In the genomic region with DNA sequence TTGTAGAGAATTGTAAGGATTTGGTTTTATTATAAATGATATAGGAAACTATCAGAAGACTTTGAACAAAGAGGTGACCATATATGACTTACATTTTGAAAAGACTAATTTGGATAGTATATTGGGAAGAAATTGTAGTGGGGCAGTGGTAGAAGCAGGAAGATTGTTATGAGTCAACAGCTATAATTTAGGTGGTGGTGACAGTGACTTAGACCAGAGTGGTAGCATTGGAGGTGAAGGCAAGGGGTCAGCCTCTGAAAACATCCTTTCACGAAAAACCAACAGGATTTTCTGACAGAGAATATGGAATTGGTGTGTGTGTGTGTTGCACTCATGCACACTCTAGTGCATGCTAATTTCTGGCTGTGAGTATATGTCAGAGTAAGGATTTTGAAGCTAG, we compare ENCODE assay signal across 2 cellular contexts.
TF ChIP-seq lines count a peak whose summit lies in the region.

No MANE protein-coding gene starts in this region.

TF ChIP-seq in K562, 482 proteins besides CTCF, POLR2A, EP300 and RAD21 (continues in another document):
- peak; percentile 76 for TF ChIP-seq FOSL1 (tag; conservative IDR thresholded peaks at IDR 0.05)
- peak in 1 of 2 experiments; percentile 13 for TF ChIP-seq NCOA2 (IDR thresholded peaks at IDR 0.05; ENCODE audit: partially characterized antibody in 2 of 2)
- no peak for TF ChIP-seq NFXL1 (CRISPR knock-in tag; IDR thresholded peaks at IDR 0.05)
- TF ChIP-seq KLF6 (CRISPR knock-in tag; IDR thresholded peaks at IDR 0.05; ENCODE audit: borderline replicate concordance) = no peak
- no peak for TF ChIP-seq HINFP (tag; conservative IDR thresholded peaks at IDR 0.05; ENCODE audit: low read depth)
- no peak for TF ChIP-seq NR2C1 (IDR thresholded peaks at IDR 0.05)
- TF ChIP-seq NR2C1 (tag; IDR thresholded peaks at IDR 0.05) = 0 out of 2 replicates have a peak, but pooled peaks have one; percentile 40
- peak; percentile 56; the same call in 1 of the 2 replicates for TF ChIP-seq DPF2 (IDR thresholded peaks at IDR 0.05)
- TF ChIP-seq ARID1B (IDR thresholded peaks at IDR 0.05) = peak; percentile 66
- no peak for TF ChIP-seq RBM34 (IDR thresholded peaks at IDR 0.05; ENCODE audit: borderline replicate concordance, insufficient read depth, low read length)
- TF ChIP-seq HMBOX1 (IDR thresholded peaks at IDR 0.05) = peak; percentile 61
- TF ChIP-seq ELF2 (CRISPR knock-in tag; IDR thresholded peaks at IDR 0.05) = no peak
- TF ChIP-seq GTF2B (IDR thresholded peaks at IDR 0.05; ENCODE audit: extremely low read depth, insufficient read length) = no peak
- TF ChIP-seq, protein P1, sequence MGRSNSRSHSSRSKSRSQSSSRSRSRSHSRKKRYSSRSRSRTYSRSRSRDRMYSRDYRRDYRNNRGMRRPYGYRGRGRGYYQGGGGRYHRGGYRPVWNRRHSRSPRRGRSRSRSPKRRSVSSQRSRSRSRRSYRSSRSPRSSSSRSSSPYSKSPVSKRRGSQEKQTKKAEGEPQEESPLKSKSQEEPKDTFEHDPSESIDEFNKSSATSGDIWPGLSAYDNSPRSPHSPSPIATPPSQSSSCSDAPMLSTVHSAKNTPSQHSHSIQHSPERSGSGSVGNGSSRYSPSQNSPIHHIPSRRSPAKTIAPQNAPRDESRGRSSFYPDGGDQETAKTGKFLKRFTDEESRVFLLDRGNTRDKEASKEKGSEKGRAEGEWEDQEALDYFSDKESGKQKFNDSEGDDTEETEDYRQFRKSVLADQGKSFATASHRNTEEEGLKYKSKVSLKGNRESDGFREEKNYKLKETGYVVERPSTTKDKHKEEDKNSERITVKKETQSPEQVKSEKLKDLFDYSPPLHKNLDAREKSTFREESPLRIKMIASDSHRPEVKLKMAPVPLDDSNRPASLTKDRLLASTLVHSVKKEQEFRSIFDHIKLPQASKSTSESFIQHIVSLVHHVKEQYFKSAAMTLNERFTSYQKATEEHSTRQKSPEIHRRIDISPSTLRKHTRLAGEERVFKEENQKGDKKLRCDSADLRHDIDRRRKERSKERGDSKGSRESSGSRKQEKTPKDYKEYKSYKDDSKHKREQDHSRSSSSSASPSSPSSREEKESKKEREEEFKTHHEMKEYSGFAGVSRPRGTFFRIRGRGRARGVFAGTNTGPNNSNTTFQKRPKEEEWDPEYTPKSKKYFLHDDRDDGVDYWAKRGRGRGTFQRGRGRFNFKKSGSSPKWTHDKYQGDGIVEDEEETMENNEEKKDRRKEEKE (IDR thresholded peaks at IDR 0.05; ENCODE audit: borderline replicate concordance in 1 of 2, control insufficient read depth in 1 of 2, low read depth in 2 of 2, low read length in 1 of 2) = no peak
- TF ChIP-seq, protein P2, sequence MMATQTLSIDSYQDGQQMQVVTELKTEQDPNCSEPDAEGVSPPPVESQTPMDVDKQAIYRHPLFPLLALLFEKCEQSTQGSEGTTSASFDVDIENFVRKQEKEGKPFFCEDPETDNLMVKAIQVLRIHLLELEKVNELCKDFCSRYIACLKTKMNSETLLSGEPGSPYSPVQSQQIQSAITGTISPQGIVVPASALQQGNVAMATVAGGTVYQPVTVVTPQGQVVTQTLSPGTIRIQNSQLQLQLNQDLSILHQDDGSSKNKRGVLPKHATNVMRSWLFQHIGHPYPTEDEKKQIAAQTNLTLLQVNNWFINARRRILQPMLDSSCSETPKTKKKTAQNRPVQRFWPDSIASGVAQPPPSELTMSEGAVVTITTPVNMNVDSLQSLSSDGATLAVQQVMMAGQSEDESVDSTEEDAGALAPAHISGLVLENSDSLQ (IDR thresholded peaks at IDR 0.05) = peak; percentile 81
- TF ChIP-seq ZHX1 (conservative IDR thresholded peaks at IDR 0.05; ENCODE audit: low read length) = no peak
- no peak for TF ChIP-seq CREB1 (IDR thresholded peaks at IDR 0.05)
- TF ChIP-seq CREB1 (CRISPR knock-in tag; IDR thresholded peaks at IDR 0.05) = no peak

TF ChIP-seq in SK-N-SH, 30 proteins besides CTCF, POLR2A, EP300 and RAD21:
- TF ChIP-seq NFIC (IDR thresholded peaks at IDR 0.05; ENCODE audit: borderline replicate concordance) (no peak), CHD2 (IDR thresholded peaks at IDR 0.05; ENCODE audit: low read length, partially characterized antibody) (no peak), JUND (IDR thresholded peaks at IDR 0.05) (no peak), NRF1 (IDR thresholded peaks at IDR 0.05; ENCODE audit: low read depth, low read length) (no peak), GABPA (IDR thresholded peaks at IDR 0.05; ENCODE audit: low read depth) (no peak), YY1 (IDR thresholded peaks at IDR 0.05; ENCODE audit: low read depth) (no peak), SIN3A (IDR thresholded peaks at IDR 0.05; ENCODE audit: borderline replicate concordance, low read depth, low read length) (no peak)
